9 cellular contexts compared by ENCODE assay signal in the genomic region with DNA sequence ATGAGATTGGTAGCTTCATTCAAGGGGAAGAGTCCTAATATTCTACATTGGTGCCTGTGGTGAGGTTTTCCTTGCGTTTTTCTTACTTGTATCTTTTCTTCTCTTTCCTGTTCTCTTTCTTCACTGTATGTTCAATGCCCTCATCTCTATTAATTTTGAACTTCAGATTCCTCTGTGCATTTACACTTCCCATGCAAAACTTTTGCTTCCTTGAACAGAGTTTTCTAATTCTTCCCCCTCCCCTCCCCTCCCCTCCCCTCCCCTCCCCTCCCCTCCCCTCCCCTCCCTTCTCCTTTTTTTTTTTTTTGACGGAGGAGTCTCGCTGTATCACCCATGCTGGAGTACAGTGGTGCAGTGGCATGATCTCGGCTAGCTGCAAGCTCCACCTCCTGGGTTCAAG.
"Had no signal": no experiment of that assay in that cellular context is flagged by ENCODE, and none has a peak within 500 bp of the region (broad histone marks: within the 10 kb centered on the region; RNA-seq: fewer than 3 reads in every experiment).

No MANE protein-coding gene starts in this region.

- ATAC-seq: HCT116 had no signal

- H3K4me3 ChIP-seq: GM23248, HAP-1 had no signal

- DNase-seq: GM23248, HFFc6, KG1 had no signal

- H3K27ac Mint-ChIP-seq: HFFc6, IgD-negative memory B cell had no signal

- H3K27ac ChIP-seq: GM23248 had no signal

- H3K4me1 ChIP-seq: HAP-1 had no signal

- H3K4me3 Mint-ChIP-seq: HFFc6, IgD-negative memory B cell had no signal

- H3K9ac ChIP-seq: GM23248 had no signal

- H3K9me3 ChIP-seq: HAP-1 had no signal

- H2AFZ ChIP-seq: GM23248 had no signal

- H3K9me3 Mint-ChIP-seq: HFFc6 had no signal

- FAIRE-seq: H1, H54, HTR-8/SVneo had no signal

- H3K4me1 Mint-ChIP-seq: IgD-negative memory B cell had no signal

- H3K27me3 Mint-ChIP-seq: IgD-negative memory B cell had no signal

- H3K36me3 ChIP-seq: HAP-1 had no signal
